7 cellular contexts compared by ENCODE assay signal in genomic region chr6:157823001-157823522, GRCh38. TPM values are rescaled to one million over a fixed set of nuclear protein-coding genes. Genes with fewer than 3 reads are reported as not detected.
DNase-seq lines count a peak whose midpoint lies in the region; FAIRE-seq and TF ChIP-seq lines count a peak whose summit lies in the region.

SNX9 (plus strand) TSS chr6:157823246; CDS start chr6:157823435, 189 bp downstream.

- FAIRE-seq in GM12892 (lab: Jason Lieb, UNC) = peak; percentile 73
- FAIRE-seq in bronchial epithelial cell (lab: Jason Lieb, UNC) = no peak
- FAIRE-seq in small intestine (lab: Jason Lieb, UNC) = no peak

- H3K4me3 ChIP-seq in HFF-Myc (replicated peaks; ENCODE audit: low read depth, low read length) (peak within 1 kb of the TSS; percentile 50), bronchial epithelial cell (ENCODE audit: low read depth, low read length) (peak within 1 kb of the TSS; percentile 96), small intestine (ENCODE audit: low read depth in 1 of 2, low read length in 2 of 2) (peak within 1 kb of the TSS; percentile 74 to 96)

- no peak for TF ChIP-seq CTCF in HFF-Myc (IDR thresholded peaks at IDR 0.05; ENCODE audit: low read depth, low read length, missing control alignments)
- no peak for TF ChIP-seq CTCF in VCaP (conservative IDR thresholded peaks at IDR 0.05)
- TF ChIP-seq CTCF in bronchial epithelial cell (IDR thresholded peaks at IDR 0.05; ENCODE audit: insufficient read depth, low read length, severe bottlenecking) = no peak

- H3K27me3 ChIP-seq in bronchial epithelial cell (ENCODE audit: control insufficient read depth, insufficient read depth, low read length) = no peaks in the 10 kb centered on the region
- H3K27me3 ChIP-seq in small intestine (ENCODE audit: control insufficient read depth in 2 of 2, insufficient read depth in 2 of 2, low read length in 2 of 2) = no peaks in the 10 kb centered on the region

- H3K4me1 ChIP-seq in small intestine (ENCODE audit: control insufficient read depth in 2 of 2, insufficient read depth in 1 of 2, low read depth in 1 of 2, low read length in 1 of 2) = peaks cover 2 to 8% of the 10 kb centered on the region in 2 donors

- no peaks in the 10 kb centered on the region for H3K36me3 ChIP-seq in bronchial epithelial cell (ENCODE audit: control insufficient read depth, insufficient read depth, low read length)
- H3K36me3 ChIP-seq in small intestine (ENCODE audit: control insufficient read depth in 2 of 2, insufficient read depth in 2 of 2, low read length in 2 of 2) = no peaks in the 10 kb centered on the region

- DNase-seq in GM12892 (ENCODE audit: insufficient read length) (peak; percentile 56), HFF-Myc (ENCODE audit: extremely low read depth, low read depth) (no peak), NCI-H1105 (lab: John Stamatoyannopoulos, UW) (peak; percentile 33), bronchial epithelial cell (ENCODE audit: low read depth) (peak; percentile 52), iPS-NIHi7 (ENCODE audit: extremely low spot score) (peak; percentile 84), small intestine (peak; percentile 74)

- TF ChIP-seq POLR2A in GM12892 (IDR thresholded peaks at IDR 0.05; ENCODE audit: low read depth, low read length) = peak; percentile 48; the same call in 1 of the 2 replicates

- 0 to 1% (median 1%) methylated on average over 28 to 91 of the region's 91 CpGs for WGBS in small intestine, 3 donors

- no peaks in the 10 kb centered on the region for H3K9me3 ChIP-seq in small intestine (ENCODE audit: control insufficient read depth, low read depth)

- H3K27ac ChIP-seq in VCaP (peak within 1 kb of the TSS; percentile 92), small intestine (ENCODE audit: low read depth in 1 of 2, low read length in 1 of 2) (peak within 1 kb of the TSS; percentile 97 to 99)

RNA-seq across cellular contexts. Expression of gene SNX9, which starts in this region (rescaled TPM):
- 7.8 TPM for polyA plus RNA-seq in GM12892 (2012; ENCODE audit: missing spikeins)
- 25.5 and 26.6 TPM in 2 replicates for total RNA-seq in bronchial epithelial cell
- polyA plus RNA-seq in small intestine = 10 to 100 TPM; 36.4 to 57.8 (median 57.5) TPM
